13 cellular contexts compared by ENCODE assay signal in the genomic region with DNA sequence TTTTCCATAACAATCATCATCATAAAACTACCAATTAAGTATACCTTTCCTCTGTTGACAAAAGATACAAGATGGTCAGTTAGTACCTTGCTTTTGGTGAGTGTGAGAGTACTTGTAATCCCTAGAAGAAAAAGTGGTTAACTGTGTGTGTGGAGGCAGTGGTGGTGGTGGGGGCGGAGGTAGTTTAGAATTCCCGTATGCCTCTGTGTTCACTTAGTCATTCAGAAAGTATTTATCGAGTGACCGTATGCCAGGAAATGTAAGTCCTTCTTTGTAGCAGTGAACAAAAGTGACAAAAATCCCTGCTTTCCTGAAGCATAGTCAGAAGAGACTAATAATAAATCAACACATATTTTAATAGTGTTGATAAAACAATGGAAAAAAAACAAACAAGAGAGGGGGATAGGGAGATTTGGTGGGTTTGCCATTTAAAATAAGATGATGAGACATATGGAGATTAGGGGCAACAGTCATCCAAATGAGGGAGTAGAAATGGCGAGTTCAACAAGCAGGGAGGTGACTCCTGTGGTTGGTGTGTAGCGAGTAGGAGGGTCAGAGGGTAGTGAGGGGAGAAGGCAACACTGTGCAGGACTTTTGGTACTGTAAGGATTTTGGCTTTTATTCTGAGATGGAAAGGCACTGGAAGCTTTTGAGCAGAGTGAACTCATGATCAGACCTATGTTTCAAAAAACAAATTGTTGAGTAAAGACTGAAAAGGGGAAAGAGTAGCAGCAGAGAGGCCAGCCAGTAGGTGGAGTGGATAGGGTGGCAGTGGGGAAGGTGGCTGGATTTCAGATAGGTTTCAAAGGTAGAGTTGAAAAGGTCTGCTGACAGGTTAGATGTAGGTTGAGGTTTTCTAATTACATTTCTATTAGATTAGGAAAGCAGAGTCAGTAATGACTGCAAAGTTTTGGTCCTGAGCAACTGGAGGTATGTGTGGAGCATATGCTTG. TPM values are rescaled to one million over a fixed set of nuclear protein-coding genes. Genes with fewer than 3 reads are reported as not detected.
DNase-seq lines count a peak whose midpoint lies in the region; ATAC-seq and TF ChIP-seq lines count a peak whose summit lies in the region.
"Had no signal": no experiment of that assay in that cellular context is flagged by ENCODE, and none has a peak within 500 bp of the region (broad histone marks: within the 10 kb centered on the region; RNA-seq: fewer than 3 reads in every experiment).

No MANE protein-coding gene starts in this region.

- intact Hi-C loops in right cardiac atrium (cut with DNase I): no loop called here
- intact Hi-C loops in cardiac septum (cut with DNase I): no loop called here
- intact Hi-C loops in left colon (cut with DNase I, micrococcal nuclease): no loop called here
- intact Hi-C loops in A673 (cut with micrococcal nuclease; ENCODE audit: unreplicated experiment): no loop called here

- no peak overlapping the region for H3K27ac ChIP-seq in right cardiac atrium (ENCODE audit: low read length)
- H3K27ac ChIP-seq in RWPE1: no peak overlapping the region
- H3K27ac ChIP-seq in A673 (ENCODE audit: low read depth, low read length, poor library complexity, severe bottlenecking): no peak overlapping the region
- H3K27ac ChIP-seq: BLaER1 had no signal

- no peaks in the 10 kb centered on the region for H3K36me3 ChIP-seq in A673 (ENCODE audit: insufficient read depth, low read length, poor library complexity, severe bottlenecking)

- TF ChIP-seq CTCF in RWPE1 (conservative IDR thresholded peaks at IDR 0.05; ENCODE audit: low read depth): no peak
- TF ChIP-seq CTCF in A673 (conservative IDR thresholded peaks at IDR 0.05; ENCODE audit: low read depth, low read length): no peak

- no TSS peak for BruUV-seq in A673 (replicated peaks; lab: Mats Ljungman, UMichigan)

- 50% methylated on average over 6 of the region's 6 CpGs for WGBS in right cardiac atrium

- in situ Hi-C loops in G401 (cut with HindIII; ENCODE audit: low sequenced_read_pairs): no loop called here

- H3K4me1 ChIP-seq in right cardiac atrium (ENCODE audit: control insufficient read depth, insufficient read depth, low read length) (no peaks in the 10 kb centered on the region), A673 (ENCODE audit: insufficient read depth, low read length, poor library complexity, severe bottlenecking) (no peaks in the 10 kb centered on the region)
- H3K4me1 ChIP-seq: BLaER1 had no signal

- ATAC-seq in right cardiac atrium (peak; percentile 59 to 74), left colon (no peak)
- ATAC-seq: natural killer cell had no signal

- POLR2A ChIA-PET in RWPE1 (lab: Yijun Ruan, JAX; ENCODE audit: low non-redundant PET) (no interaction called here), A673 (lab: Charles Lee; ENCODE audit: low non-redundant PET) (no interaction called here)

- H3K9me3 ChIP-seq in right cardiac atrium (ENCODE audit: control insufficient read depth, low read length): no peaks in the 10 kb centered on the region
- no peaks in the 10 kb centered on the region for H3K9me3 ChIP-seq in A673 (ENCODE audit: low read depth, low read length, poor library complexity, severe bottlenecking)
- H3K9me3 ChIP-seq: BLaER1 had no signal

- CTCF ChIA-PET in RWPE1 (lab: Yijun Ruan, JAX): no interaction called here
- CTCF ChIA-PET in A673 (lab: Charles Lee): no interaction called here

- H3K4me3 ChIP-seq in right cardiac atrium (ENCODE audit: low read length) (no peak overlapping the region), A673 (ENCODE audit: low read depth, low read length, poor library complexity, severe bottlenecking) (no peak overlapping the region)
- H3K4me3 ChIP-seq: BLaER1 had no signal

- peak in 1 of 3 donors; percentile 17 for DNase-seq in right cardiac atrium
- no peak for DNase-seq in cardiac septum (ENCODE audit: low spot score)
- peak; percentile 37 for DNase-seq in RWPE1 (ENCODE audit: low spot score)
- DNase-seq in fibroblast of the conjunctiva (ENCODE audit: low read depth): peak; percentile 59
- no peak for DNase-seq in left colon
- DNase-seq in G401 (ENCODE audit: low spot score): no peak
- DNase-seq in DMS114 treated with DMSO at 0.1 percent for 48 hours (lab: John Stamatoyannopoulos, UW; ENCODE audit: unreplicated experiment): no peak
- DNase-seq in A673 (ENCODE audit: low spot score): no peak
- DNase-seq: activated CD8-positive, alpha-beta memory T cell treated with anti-CD3 and anti-CD28 coated beads, Interleukin-2, amount 50 U/mL, for 48 hours; natural killer cell; Right ventricle myocardium superior had no signal

- H3K27me3 ChIP-seq in right cardiac atrium (ENCODE audit: control insufficient read depth, insufficient read depth) (no peaks in the 10 kb centered on the region), A673 (replicated peaks; ENCODE audit: insufficient read depth, low read depth, low read length, poor library complexity) (no peaks in the 10 kb centered on the region)
- H3K27me3 ChIP-seq: BLaER1 had no signal

RNA-seq across cellular contexts. Expression of gene SIM1, which starts 40.3 kb away (rescaled TPM):
- total RNA-seq in right cardiac atrium: not detected
- polyA plus RNA-seq in right cardiac atrium: not detected
- 0.16 TPM for total RNA-seq in cardiac septum
- not detected for total RNA-seq in left colon
- 0.03 TPM in 1 of 2 replicates, not detected in the other for total RNA-seq in G401 (2014; rRNA removed; shearing (Covaris generic))
- 0.17 and 0.22 TPM in 2 replicates for total RNA-seq in A673 (2021)
- total RNA-seq: natural killer cell, Right ventricle myocardium superior had no signal
- polyA plus RNA-seq: esophagus had no signal

Comparison
In these comparisons a context has a peak if more than half of its experiments do, and no peak if none do; other contexts are left out.
1. DNase-seq: peak in RWPE1 (single experiment) and fibroblast of the conjunctiva (single experiment); none in cardiac septum (single experiment), left colon (0 of 2), G401 (single experiment), DMS114 treated with DMSO at 0.1 percent for 48 hours (single experiment) and A673 (single experiment).